In genomic region chr2:23360571-23361125, GRCh38 we compare ENCODE assay signal across 1 cellular context.
TF ChIP-seq lines count a peak whose summit lies in the region.

No MANE protein-coding gene starts in this region.

TF ChIP-seq in HepG2, 621 proteins besides CTCF, POLR2A, EP300 and RAD21 (continued from another document and continues in another):
- TF ChIP-seq KIAA2018 (CRISPR knock-in tag; IDR thresholded peaks at IDR 0.05; ENCODE audit: borderline replicate concordance): no peak
- no peak for TF ChIP-seq ZSCAN12 (CRISPR knock-in tag; IDR thresholded peaks at IDR 0.05)
- no peak for TF ChIP-seq DRAP1 (CRISPR knock-in tag; IDR thresholded peaks at IDR 0.05)
- TF ChIP-seq ZBTB3 (CRISPR knock-in tag; IDR thresholded peaks at IDR 0.05; ENCODE audit: borderline replicate concordance, low read depth): no peak
- TF ChIP-seq IKZF5 (CRISPR knock-in tag; IDR thresholded peaks at IDR 0.05): no peak
- no peak for TF ChIP-seq ZNF280D (CRISPR knock-in tag; IDR thresholded peaks at IDR 0.05)
- TF ChIP-seq ZBTB26 (CRISPR knock-in tag; IDR thresholded peaks at IDR 0.05; ENCODE audit: borderline replicate concordance): no peak
- TF ChIP-seq REPIN1 (CRISPR knock-in tag; IDR thresholded peaks at IDR 0.05; ENCODE audit: borderline replicate concordance, low read depth): no peak; the same call in 1 of the 2 replicates
- no peak for TF ChIP-seq ZHX2 (IDR thresholded peaks at IDR 0.05; ENCODE audit: low read depth)
- no peak for TF ChIP-seq ZHX2 (CRISPR knock-in tag; IDR thresholded peaks at IDR 0.05; ENCODE audit: borderline replicate concordance)
- no peak for TF ChIP-seq GTF3A (CRISPR knock-in tag; conservative IDR thresholded peaks at IDR 0.05)
- 0 out of 2 replicates have a peak, but pooled peaks have one; percentile 41 for TF ChIP-seq ZNF280B (CRISPR knock-in tag; IDR thresholded peaks at IDR 0.05; ENCODE audit: borderline replicate concordance)
- peak; percentile 52; the same call in 1 of the 2 replicates for TF ChIP-seq ZNF788 (CRISPR knock-in tag; IDR thresholded peaks at IDR 0.05; ENCODE audit: borderline replicate concordance)
- TF ChIP-seq MTERF4 (CRISPR knock-in tag; IDR thresholded peaks at IDR 0.05): no peak
- no peak for TF ChIP-seq RFXAP (CRISPR knock-in tag; IDR thresholded peaks at IDR 0.05; ENCODE audit: borderline replicate concordance)
- TF ChIP-seq REL (CRISPR knock-in tag; conservative IDR thresholded peaks at IDR 0.05): no peak
- no peak for TF ChIP-seq ZNF138 (CRISPR knock-in tag; IDR thresholded peaks at IDR 0.05; ENCODE audit: low read depth)
- no peak for TF ChIP-seq GTF2F1 (IDR thresholded peaks at IDR 0.05; ENCODE audit: low read length)
- TF ChIP-seq TBX3 (IDR thresholded peaks at IDR 0.05; ENCODE audit: borderline replicate concordance): no peak
- no peak for TF ChIP-seq PHF8 (CRISPR knock-in tag; IDR thresholded peaks at IDR 0.05)
- TF ChIP-seq TAF1 (CRISPR knock-in tag; IDR thresholded peaks at IDR 0.05): no peak
- peak; percentile 38; the same call in 1 of the 2 replicates for TF ChIP-seq ISL2 (CRISPR knock-in tag; IDR thresholded peaks at IDR 0.05)
- TF ChIP-seq ZNF605 (CRISPR knock-in tag; IDR thresholded peaks at IDR 0.05): 0 out of 2 replicates have a peak, but pooled peaks have one; percentile 33
- TF ChIP-seq UBTF (CRISPR knock-in tag; IDR thresholded peaks at IDR 0.05): no peak
- no peak for TF ChIP-seq DNMT1 (CRISPR knock-in tag; IDR thresholded peaks at IDR 0.05)
- TF ChIP-seq KLF11 (CRISPR knock-in tag; IDR thresholded peaks at IDR 0.05): 0 out of 2 replicates have a peak, but pooled peaks have one; percentile 41
- TF ChIP-seq HNRNPL (IDR thresholded peaks at IDR 0.05; ENCODE audit: low read depth, low read length): no peak
- no peak for TF ChIP-seq ISX (CRISPR knock-in tag; conservative IDR thresholded peaks at IDR 0.05)
- TF ChIP-seq SUZ12 (IDR thresholded peaks at IDR 0.05; ENCODE audit: low read depth, low read length): no peak
